In the genomic region with DNA sequence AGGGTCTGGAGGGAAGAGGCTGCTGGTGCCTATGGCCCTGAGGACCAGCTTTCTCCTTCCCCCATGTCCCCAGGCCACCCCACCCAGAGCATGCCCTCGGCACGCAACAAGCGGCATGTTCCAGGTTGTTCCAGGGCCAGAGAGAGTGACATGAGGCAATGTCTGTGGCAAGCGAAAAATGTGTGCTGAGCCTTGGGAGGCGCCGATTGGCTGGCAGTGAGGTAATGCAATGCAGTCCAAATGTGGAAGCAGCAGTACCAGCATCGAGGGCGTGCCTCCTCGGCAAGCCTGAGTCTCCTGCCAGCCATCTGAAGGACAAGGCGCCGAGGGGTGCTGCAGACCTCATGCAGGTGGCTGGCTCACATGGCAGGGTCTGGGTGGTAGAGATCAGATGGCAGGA, we compare ENCODE assay signal across 15 cellular contexts.
"Had no signal": no experiment of that assay in that cellular context is flagged by ENCODE, and none has a peak within 500 bp of the region (broad histone marks: within the 10 kb centered on the region; RNA-seq: fewer than 3 reads in every experiment).

No MANE protein-coding gene starts in this region.

- H3K9me3 ChIP-seq: ascending aorta, breast epithelium, left ventricle myocardium inferior, neutrophil, transverse colon had no signal

- H3K4me1 ChIP-seq: ascending aorta, breast epithelium, left ventricle myocardium inferior, transverse colon had no signal

- ATAC-seq: esophagus mucosa; naive thymus-derived CD8-positive, alpha-beta T cell; right cardiac atrium had no signal

- H3K4me3 ChIP-seq: ascending aorta, breast epithelium, left ventricle myocardium inferior, skin epidermis, transverse colon had no signal

- H3K4me1 Mint-ChIP-seq: naive thymus-derived CD8-positive, alpha-beta T cell had no signal

- H3K9me3 Mint-ChIP-seq: activated T-helper 1 cell treated with anti-CD3 and anti-CD28 coated beads, Interleukin-12 subunit alpha, Interleukin-12 subunit beta, Interleukin-2, Interleukin-4 antibody, amounts not matched to agents 30 ng/mL and 10 ng/mL and 1 ng/mL, durations not matched to agents 14 hours and 24 hours and 36 hours; naive thymus-derived CD8-positive, alpha-beta T cell; T-helper 2 cell treated with Interferon-gamma antibody and Interleukin-4, amounts not matched to agents 5 μg/mL and 100 μg/mL, for 36 hours had no signal

- H3K4me3 Mint-ChIP-seq: activated T-helper 1 cell treated with anti-CD3 and anti-CD28 coated beads, Interleukin-12 subunit alpha, Interleukin-12 subunit beta, Interleukin-2, Interleukin-4 antibody, amounts not matched to agents 30 ng/mL and 10 ng/mL and 1 ng/mL, durations not matched to agents 14 hours and 24 hours and 36 hours; T-helper 2 cell treated with Interferon-gamma antibody and Interleukin-4, amounts not matched to agents 5 μg/mL and 100 μg/mL, for 36 hours had no signal

- H3K36me3 ChIP-seq: ascending aorta, breast epithelium, left ventricle myocardium inferior, neutrophil, transverse colon had no signal

- H3K27ac Mint-ChIP-seq: activated T-helper 1 cell treated with anti-CD3 and anti-CD28 coated beads, Interleukin-12 subunit alpha, Interleukin-12 subunit beta, Interleukin-2, Interleukin-4 antibody, amounts not matched to agents 30 ng/mL and 10 ng/mL and 1 ng/mL, durations not matched to agents 14 hours and 24 hours and 36 hours; naive thymus-derived CD8-positive, alpha-beta T cell; T-helper 2 cell treated with Interferon-gamma antibody and Interleukin-4, amounts not matched to agents 5 μg/mL and 100 μg/mL, for 36 hours had no signal

- H3K27ac ChIP-seq: ascending aorta, breast epithelium, left ventricle myocardium inferior, neutrophil, skin epidermis, transverse colon had no signal

- H3K36me3 Mint-ChIP-seq: naive thymus-derived CD8-positive, alpha-beta T cell had no signal

- H3K27me3 ChIP-seq: ascending aorta, breast epithelium, neutrophil, transverse colon had no signal

- DNase-seq: activated CD4-positive, alpha-beta T cell treated with anti-CD3 and anti-CD28 coated beads, Interleukin-2, amount 50 U/mL, for 1 hour; activated naive CD4-positive, alpha-beta T cell; left ventricle myocardium inferior; naive thymus-derived CD8-positive, alpha-beta T cell; right cardiac atrium; stimulated activated CD4-positive, alpha-beta T cell treated with anti-CD3 and anti-CD28 coated beads, Interleukin-4, amount 100 ng/mL, for 24 hours; stimulated activated naive CD4-positive, alpha-beta T cell; transverse colon had no signal
